Comparison of ENCODE assay signal across 8 cellular contexts in the genomic region with DNA sequence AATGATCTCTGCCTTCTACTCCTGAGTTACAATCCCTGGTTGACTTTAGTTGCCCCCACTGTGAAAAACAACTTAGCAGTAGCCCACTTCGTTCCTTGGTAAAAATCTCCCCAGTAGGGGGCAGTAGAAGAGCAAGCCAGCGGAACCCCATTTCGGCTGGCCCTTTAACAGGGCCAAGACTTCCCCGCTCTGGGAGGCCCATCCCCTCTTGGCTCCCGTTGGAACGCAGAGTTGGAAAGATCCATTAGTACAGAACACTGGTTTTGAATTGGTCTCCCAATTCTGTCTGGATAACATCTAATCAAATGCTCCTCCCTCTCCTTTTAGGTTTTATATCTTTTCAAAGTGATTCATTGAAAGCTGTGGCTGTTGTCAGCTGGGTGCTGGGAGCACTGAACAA.
DNase-seq lines count a peak whose midpoint lies in the region; ATAC-seq, FAIRE-seq and TF ChIP-seq lines count a peak whose summit lies in the region.

No MANE protein-coding gene starts in this region.

- CTCF ChIA-PET in CD4-positive, alpha-beta T cell (lab: Charles Lee): interaction anchor here (0.6 to 3.6 kb wide), 19 partner anchors 9 to 1136 kb away, joined by 3 to 17 read pairs (median 4); a partner anchor contains a TSS
- CTCF ChIA-PET in activated CD4-positive, alpha-beta memory T cell treated with anti-CD3 and anti-CD28 coated beads, Interleukin-2, amount 10 ng/mL, durations not matched to agents 7 days and 5 days (lab: Charles Lee): interaction anchor here (0.6 to 8.2 kb wide), 27 partner anchors 7 to 1136 kb away, joined by 3 to 68 read pairs (median 4); a partner anchor contains a TSS

- no peaks in the 10 kb centered on the region for H3K27me3 ChIP-seq in CD4-positive, alpha-beta T cell (ENCODE audit: control insufficient read depth, insufficient read depth, low read length)
- peaks cover 32% of the 10 kb centered on the region for H3K27me3 ChIP-seq in smooth muscle cell (ENCODE audit: low read depth)

- 9% methylated on average over 6 of the region's 6 CpGs for WGBS in smooth muscle cell (ENCODE audit: low lambda C conversion rate)

- no peaks in the 10 kb centered on the region for H3K27me3 Mint-ChIP-seq in CD4-positive, alpha-beta T cell
- H3K27me3 Mint-ChIP-seq in activated CD4-positive, alpha-beta memory T cell treated with anti-CD3 and anti-CD28 coated beads, Interleukin-2, amount 10 ng/mL, durations not matched to agents 7 days and 5 days: no peaks in the 10 kb centered on the region

- peak overlapping the region; percentile 92 for H3K27ac Mint-ChIP-seq in CD4-positive, alpha-beta T cell
- peak overlapping the region; percentile 58 for H3K27ac Mint-ChIP-seq in activated CD4-positive, alpha-beta memory T cell treated with anti-CD3 and anti-CD28 coated beads, Interleukin-2, amount 10 ng/mL, durations not matched to agents 7 days and 5 days

- H3F3A ChIP-seq in smooth muscle cell (ENCODE audit: low read depth): no peaks in the 10 kb centered on the region

- no peak overlapping the region for H3K9ac ChIP-seq in smooth muscle cell (ENCODE audit: low read depth)

- no peaks in the 10 kb centered on the region for H3K79me2 ChIP-seq in smooth muscle cell (ENCODE audit: low read depth)

- no peaks in the 10 kb centered on the region for H3K9me3 Mint-ChIP-seq in CD4-positive, alpha-beta T cell
- H3K9me3 Mint-ChIP-seq in activated CD4-positive, alpha-beta memory T cell treated with anti-CD3 and anti-CD28 coated beads, Interleukin-2, amount 10 ng/mL, durations not matched to agents 7 days and 5 days: no peaks in the 10 kb centered on the region

- no peaks in the 10 kb centered on the region for H3K36me3 ChIP-seq in smooth muscle cell (ENCODE audit: low read depth)

- no peak for FAIRE-seq in RCC 7860 (lab: Jason Lieb, UNC)

- H3K4me1 ChIP-seq in smooth muscle cell (ENCODE audit: low read depth): peaks cover 16% of the 10 kb centered on the region

- peak; percentile 48 to 66 (median 57) for DNase-seq in CD4-positive, alpha-beta T cell
- DNase-seq in LNCaP clone FGC (ENCODE audit: low read depth) (peak; percentile 31), smooth muscle cell (lab: John Stamatoyannopoulos, UW; ENCODE audit: unreplicated experiment) (no peak), RCC 7860 (ENCODE audit: low spot score) (no peak)
- peak; percentile 66 for DNase-seq in activated CD4-positive, alpha-beta memory T cell treated with anti-CD3 and anti-CD28 coated beads, Interleukin-2, amount 10 ng/mL, durations not matched to agents 7 days and 5 days

- peak; percentile 94 for TF ChIP-seq CTCF in CD4-positive, alpha-beta T cell (IDR thresholded peaks at IDR 0.05)
- TF ChIP-seq CTCF in LNCaP clone FGC (IDR thresholded peaks at IDR 0.05; ENCODE audit: control insufficient read depth, extremely low read depth, insufficient read depth): peak; percentile 72
- TF ChIP-seq CTCF in smooth muscle cell (IDR thresholded peaks at IDR 0.05; ENCODE audit: borderline replicate concordance, insufficient read depth, poor library complexity, severe bottlenecking): peak; percentile 75

- H3K4me3 Mint-ChIP-seq in CD4-positive, alpha-beta T cell: peak overlapping the region; percentile 80
- no peak overlapping the region for H3K4me3 Mint-ChIP-seq in activated CD4-positive, alpha-beta memory T cell treated with anti-CD3 and anti-CD28 coated beads, Interleukin-2, amount 10 ng/mL, durations not matched to agents 7 days and 5 days

- peak; percentile 47 for ATAC-seq in CD4-positive, alpha-beta T cell (ENCODE audit: poor library complexity)
- ATAC-seq in esophagus mucosa: peak; percentile 62
- no peak for ATAC-seq in GM21825 (IDR thresholded peaks at IDR 0.05; ENCODE audit: unreplicated experiment)
- ATAC-seq in GM21723 (IDR thresholded peaks at IDR 0.05; ENCODE audit: unreplicated experiment): no peak

- peaks cover 99% of the 10 kb centered on the region for H3K4me1 Mint-ChIP-seq in CD4-positive, alpha-beta T cell (ENCODE audit: low read depth)
- peaks cover 69% of the 10 kb centered on the region for H3K4me1 Mint-ChIP-seq in activated CD4-positive, alpha-beta memory T cell treated with anti-CD3 and anti-CD28 coated beads, Interleukin-2, amount 10 ng/mL, durations not matched to agents 7 days and 5 days

- H3K4me2 ChIP-seq in smooth muscle cell: peak overlapping the region; percentile 57

- H2AFZ ChIP-seq in smooth muscle cell (ENCODE audit: low read depth): no peak overlapping the region

- POLR2A ChIA-PET in CD4-positive, alpha-beta T cell (lab: Charles Lee): interaction anchor here (0.6 to 12.0 kb wide), 22 partner anchors 29 to 1136 kb away, joined by 3 to 324 read pairs (median 7); a partner anchor contains a TSS
- POLR2A ChIA-PET in activated CD4-positive, alpha-beta memory T cell treated with anti-CD3 and anti-CD28 coated beads, Interleukin-2, amount 10 ng/mL, durations not matched to agents 7 days and 5 days (lab: Charles Lee): interaction anchor here (1.0 to 6.8 kb wide), 12 partner anchors 30 to 1133 kb away, joined by 3 to 71 read pairs (median 10); a partner anchor contains a TSS

- intact Hi-C loops in CD4-positive, alpha-beta T cell (cut with DNase I, micrococcal nuclease): loop anchor here (1.0 to 10.0 kb wide), 12 partner anchors 50 to 1134 kb away; a partner anchor contains a TSS

- no peaks in the 10 kb centered on the region for H4K20me1 ChIP-seq in smooth muscle cell (ENCODE audit: low read depth)

- no peaks in the 10 kb centered on the region for H3K9me3 ChIP-seq in CD4-positive, alpha-beta T cell (ENCODE audit: control insufficient read depth, low read length)
- no peaks in the 10 kb centered on the region for H3K9me3 ChIP-seq in smooth muscle cell (replicated peaks; ENCODE audit: low read depth)

- peaks cover 10% of the 10 kb centered on the region for H3K36me3 Mint-ChIP-seq in CD4-positive, alpha-beta T cell (ENCODE audit: low read depth)
- H3K36me3 Mint-ChIP-seq in activated CD4-positive, alpha-beta memory T cell treated with anti-CD3 and anti-CD28 coated beads, Interleukin-2, amount 10 ng/mL, durations not matched to agents 7 days and 5 days (ENCODE audit: low read depth): peaks cover 3% of the 10 kb centered on the region

- H3K27ac ChIP-seq in CD4-positive, alpha-beta T cell (ENCODE audit: low read depth, low read length): peak overlapping the region; percentile 71
- no peak overlapping the region for H3K27ac ChIP-seq in smooth muscle cell (ENCODE audit: low read depth)

- H3K4me3 ChIP-seq in LNCaP clone FGC (ENCODE audit: low read depth, low read length) (no peak overlapping the region), smooth muscle cell (no peak overlapping the region)

Comparison
In these comparisons a context has a peak if more than half of its experiments do, and no peak if none do; other contexts are left out.
1. ATAC-seq: peak in CD4-positive, alpha-beta T cell (single experiment) and esophagus mucosa (single experiment); none in GM21825 (single experiment) and GM21723 (single experiment).
2. DNase-seq: peak in CD4-positive, alpha-beta T cell (10 of 10), LNCaP clone FGC (single experiment) and activated CD4-positive, alpha-beta memory T cell treated with anti-CD3 and anti-CD28 coated beads, Interleukin-2, amount 10 ng/mL, durations not matched to agents 7 days and 5 days (single experiment); none in smooth muscle cell (single experiment) and RCC 7860 (single experiment).
3. Peak in every context shown above with its lines, with median percentiles within 50 percentile points of each other: CTCF ChIP-seq.